9 cellular contexts compared by ENCODE assay signal in the genomic region with DNA sequence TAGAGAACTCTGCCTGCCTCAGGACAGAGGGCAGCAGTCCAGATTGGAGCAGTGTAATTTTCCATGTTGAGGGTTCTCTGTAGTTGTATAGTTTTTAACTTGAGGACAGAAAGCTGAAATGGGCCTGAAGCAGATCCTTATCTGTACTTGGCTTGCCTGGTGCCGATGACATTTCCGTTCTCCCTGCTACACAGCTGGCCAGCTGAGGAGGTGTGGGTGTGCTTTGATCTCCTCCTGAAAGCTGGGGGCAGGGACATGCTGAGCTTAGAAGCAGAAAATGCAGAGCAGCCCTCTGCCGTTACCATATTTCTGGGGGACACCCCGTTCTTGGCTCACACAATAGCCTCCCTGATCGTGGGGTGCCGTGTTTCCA. TPM values are rescaled to one million over a fixed set of nuclear protein-coding genes. Genes with fewer than 3 reads are reported as not detected.
A peak's percentile ranks its signal among the peaks of the same experiment; 100 is the strongest.
DNase-seq lines count a peak whose midpoint lies in the region; ATAC-seq and FAIRE-seq lines count a peak whose summit lies in the region.
"Had no signal": no experiment of that assay in that cellular context is flagged by ENCODE, and none has a peak within 500 bp of the region (broad histone marks: within the 10 kb centered on the region; RNA-seq: fewer than 3 reads in every experiment).

No MANE protein-coding gene starts in this region.

- 33% methylated on average over 6 of the region's 6 CpGs for WGBS in right cardiac atrium

- no peak for FAIRE-seq in urothelium cell line (lab: Jason Lieb, UNC)

- no peak overlapping the region for H3K4me3 ChIP-seq in right cardiac atrium (ENCODE audit: low read length)

- no peaks in the 10 kb centered on the region for H3K27me3 Mint-ChIP-seq in activated naive CD4-positive, alpha-beta T cell treated with anti-CD3 and anti-CD28 coated beads, Interleukin-2, amount 10 ng/mL, durations not matched to agents 7 days and 5 days
- no peaks in the 10 kb centered on the region for H3K27me3 Mint-ChIP-seq in stimulated activated memory B cell treated with anti-CD40 and anti-IgM and Interleukin-4, amounts not matched to agents 10 μg/mL and 1 μg/mL and 100 μg/mL, for 72 hours

- intact Hi-C loops in right cardiac atrium (cut with DNase I) = no loop called here

- H3K27ac Mint-ChIP-seq in activated naive CD4-positive, alpha-beta T cell treated with anti-CD3 and anti-CD28 coated beads, Interleukin-2, amount 10 ng/mL, durations not matched to agents 7 days and 5 days = peak overlapping the region; percentile 76
- peak overlapping the region; percentile 90 for H3K27ac Mint-ChIP-seq in stimulated activated memory B cell treated with anti-CD40 and anti-IgM and Interleukin-4, amounts not matched to agents 10 μg/mL and 1 μg/mL and 100 μg/mL, for 72 hours

- no peak overlapping the region for H3K27ac ChIP-seq in right cardiac atrium (ENCODE audit: low read length)

- H3K4me3 Mint-ChIP-seq in activated naive CD4-positive, alpha-beta T cell treated with anti-CD3 and anti-CD28 coated beads, Interleukin-2, amount 10 ng/mL, durations not matched to agents 7 days and 5 days = no peak overlapping the region
- H3K4me3 Mint-ChIP-seq in stimulated activated memory B cell treated with anti-CD40 and anti-IgM and Interleukin-4, amounts not matched to agents 10 μg/mL and 1 μg/mL and 100 μg/mL, for 72 hours = no peak overlapping the region

- no peaks in the 10 kb centered on the region for H3K9me3 ChIP-seq in right cardiac atrium (ENCODE audit: control insufficient read depth, low read length)

- ATAC-seq in right cardiac atrium = peak; percentile 3 to 47
- no peak for ATAC-seq in stimulated activated memory B cell treated with anti-CD40 and anti-IgM and Interleukin-4, amounts not matched to agents 10 μg/mL and 1 μg/mL and 100 μg/mL, for 72 hours
- no peak for ATAC-seq in GM18907 (IDR thresholded peaks at IDR 0.05; ENCODE audit: unreplicated experiment)
- ATAC-seq: HCT116 had no signal

- no peaks in the 10 kb centered on the region for H3K27me3 ChIP-seq in right cardiac atrium (ENCODE audit: control insufficient read depth, insufficient read depth)

- CTCF ChIA-PET in activated naive CD4-positive, alpha-beta T cell treated with anti-CD3 and anti-CD28 coated beads, Interleukin-2, amount 10 ng/mL, durations not matched to agents 7 days and 5 days (lab: Charles Lee) = interaction anchor here (0.8 to 2.0 kb wide), 6 partner anchors 9 to 36 kb away, joined by 3 to 7 read pairs (median 4); partner anchors contain the start of gene GLRX

- DNase-seq in activated CD4-positive, alpha-beta T cell treated with anti-CD3 and anti-CD28 coated beads for 48 hours = peak; percentile 60
- no peak for DNase-seq in activated CD4-positive, alpha-beta T cell treated with anti-CD3 and anti-CD28 coated beads, Interleukin-2, amount 50 U/mL, for 48 hours
- DNase-seq in activated naive CD4-positive, alpha-beta T cell treated with anti-CD3 and anti-CD28 coated beads, Interleukin-2, amount 10 ng/mL, durations not matched to agents 7 days and 5 days = peak; percentile 63
- DNase-seq in right cardiac atrium = no peak
- no peak for DNase-seq in D341Med (ENCODE audit: low spot score)
- DNase-seq in urothelium cell line (ENCODE audit: low spot score) = no peak

- H3K4me1 ChIP-seq in right cardiac atrium (ENCODE audit: control insufficient read depth, insufficient read depth, low read length) = peaks cover 10% of the 10 kb centered on the region

- H3K9me3 Mint-ChIP-seq in activated naive CD4-positive, alpha-beta T cell treated with anti-CD3 and anti-CD28 coated beads, Interleukin-2, amount 10 ng/mL, durations not matched to agents 7 days and 5 days = no peaks in the 10 kb centered on the region
- no peaks in the 10 kb centered on the region for H3K9me3 Mint-ChIP-seq in stimulated activated memory B cell treated with anti-CD40 and anti-IgM and Interleukin-4, amounts not matched to agents 10 μg/mL and 1 μg/mL and 100 μg/mL, for 72 hours

- peaks cover 67% of the 10 kb centered on the region for H3K36me3 Mint-ChIP-seq in activated naive CD4-positive, alpha-beta T cell treated with anti-CD3 and anti-CD28 coated beads, Interleukin-2, amount 10 ng/mL, durations not matched to agents 7 days and 5 days
- H3K36me3 Mint-ChIP-seq in stimulated activated memory B cell treated with anti-CD40 and anti-IgM and Interleukin-4, amounts not matched to agents 10 μg/mL and 1 μg/mL and 100 μg/mL, for 72 hours = peaks cover 27% of the 10 kb centered on the region

- peaks cover 95% of the 10 kb centered on the region for H3K4me1 Mint-ChIP-seq in activated naive CD4-positive, alpha-beta T cell treated with anti-CD3 and anti-CD28 coated beads, Interleukin-2, amount 10 ng/mL, durations not matched to agents 7 days and 5 days
- peaks cover 70% of the 10 kb centered on the region for H3K4me1 Mint-ChIP-seq in stimulated activated memory B cell treated with anti-CD40 and anti-IgM and Interleukin-4, amounts not matched to agents 10 μg/mL and 1 μg/mL and 100 μg/mL, for 72 hours

RNA-seq across cellular contexts. Expression of gene GLRX, which starts 10.4 kb away (rescaled TPM):
- 10 to 100 TPM; 70.2 to 85.2 (median 79.4) TPM for total RNA-seq in right cardiac atrium
- polyA plus RNA-seq in right cardiac atrium = 192 TPM

Comparison
In these comparisons a context has a peak if more than half of its experiments do, and no peak if none do; other contexts are left out.
1. DNase-seq: peak in activated CD4-positive, alpha-beta T cell treated with anti-CD3 and anti-CD28 coated beads for 48 hours (single experiment) and activated naive CD4-positive, alpha-beta T cell treated with anti-CD3 and anti-CD28 coated beads, Interleukin-2, amount 10 ng/mL, durations not matched to agents 7 days and 5 days (single experiment); none in activated CD4-positive, alpha-beta T cell treated with anti-CD3 and anti-CD28 coated beads, Interleukin-2, amount 50 U/mL, for 48 hours (0 of 2), right cardiac atrium (0 of 3), D341Med (single experiment) and urothelium cell line (single experiment).
2. ATAC-seq: peak in right cardiac atrium (2 of 2); none in stimulated activated memory B cell treated with anti-CD40 and anti-IgM and Interleukin-4, amounts not matched to agents 10 μg/mL and 1 μg/mL and 100 μg/mL, for 72 hours (single experiment) and GM18907 (single experiment).